Comparison of ENCODE assay signal across 9 cellular contexts in the genomic region with DNA sequence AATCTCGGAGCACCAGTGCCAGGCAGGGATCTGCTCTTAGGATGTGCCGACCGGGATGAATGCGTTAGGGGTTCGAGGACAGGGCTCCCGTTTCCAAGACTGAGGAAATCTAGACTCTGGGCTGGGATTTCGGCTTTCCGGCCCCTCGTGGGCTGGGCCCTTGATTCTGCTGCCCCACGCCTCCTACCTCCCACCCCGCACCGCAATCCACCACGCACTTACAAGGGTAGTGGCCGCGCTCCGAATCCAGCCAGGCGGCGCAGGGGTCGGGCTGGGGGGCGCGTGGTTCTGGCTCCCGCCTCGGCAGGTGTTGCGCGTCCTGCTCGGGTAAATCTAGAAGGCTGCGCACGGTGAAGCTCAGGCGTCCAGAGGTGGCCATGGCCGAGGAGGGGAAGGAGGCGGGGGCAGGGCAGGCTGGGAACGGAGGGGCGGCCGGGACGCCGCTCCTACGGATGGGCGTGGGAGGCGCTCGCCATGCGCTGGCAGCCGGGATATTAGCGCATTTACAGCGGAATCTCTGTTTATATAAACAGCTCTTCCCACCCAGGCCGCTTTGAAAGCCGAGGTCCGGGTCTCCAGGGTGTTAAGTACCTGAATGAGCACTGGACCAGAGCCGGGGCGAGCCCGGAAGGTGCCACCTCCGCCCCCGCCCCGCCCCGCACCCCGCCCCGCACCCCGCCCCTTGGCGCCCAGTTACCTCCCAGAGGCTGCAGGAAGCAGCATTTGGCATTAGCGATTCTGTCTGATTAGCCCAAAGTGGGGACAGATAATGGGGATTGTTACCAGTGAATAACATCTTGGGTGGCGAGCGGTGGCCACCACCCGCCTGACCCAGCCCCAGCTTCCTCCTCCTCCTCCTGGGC.
DNase-seq lines count a peak whose midpoint lies in the region; ATAC-seq, FAIRE-seq and TF ChIP-seq lines count a peak whose summit lies in the region.
"Had no signal": no experiment of that assay in that cellular context is flagged by ENCODE, and none has a peak within 500 bp of the region (broad histone marks: within the 10 kb centered on the region; RNA-seq: fewer than 3 reads in every experiment).

A gene (minus strand): TSS at position 604 of the 863 bp plus-strand sequence. CDS start 225 bp downstream, at position 379.

- ATAC-seq in HG02970 (IDR thresholded peaks at IDR 0.05; ENCODE audit: low FRiP score, unreplicated experiment) = no peak
- ATAC-seq: effector memory CD8-positive, alpha-beta T cell had no signal

- H3K4me1 ChIP-seq in subcutaneous abdominal adipose tissue (ENCODE audit: control insufficient read depth in 5 of 5, insufficient read depth in 5 of 5, low read length in 5 of 5) = peaks cover 0 to 22% (median 18%) of the 10 kb centered on the region in 5 donors

- H3K36me3 ChIP-seq in subcutaneous abdominal adipose tissue (ENCODE audit: control insufficient read depth in 5 of 5, insufficient read depth in 5 of 5, low read length in 5 of 5) = no peaks in the 10 kb centered on the region

- DNase-seq in NCI-H2227 (lab: John Stamatoyannopoulos, UW; ENCODE audit: unreplicated experiment) (peak; percentile 25), NCI-H2227 treated with DMSO at 0.1 percent for 48 hours (lab: John Stamatoyannopoulos, UW) (no peak), SW 1271 (lab: John Stamatoyannopoulos, UW) (peak; percentile 14 to 57), GF-D8 (lab: John Stamatoyannopoulos, UW) (no peak), D721Med (ENCODE audit: insufficient read length, low spot score) (no peak)
- DNase-seq: effector memory CD8-positive, alpha-beta T cell had no signal

- peaks cover 2% of the 10 kb centered on the region for H3K9me3 ChIP-seq in iPS-18c (ENCODE audit: control insufficient read depth, insufficient read depth, low read length)
- no peaks in the 10 kb centered on the region for H3K9me3 ChIP-seq in subcutaneous abdominal adipose tissue (ENCODE audit: control insufficient read depth in 5 of 5, low read length in 5 of 5)

- no peak for FAIRE-seq in D721Med (lab: Jason Lieb, UNC)

- no peak within 1 kb of the TSS for H3K9ac ChIP-seq in subcutaneous abdominal adipose tissue (ENCODE audit: low read length in 5 of 5)

- H3K27me3 ChIP-seq in subcutaneous abdominal adipose tissue (ENCODE audit: control insufficient read depth in 5 of 5, insufficient read depth in 4 of 5, low read length in 5 of 5) = peaks cover 40 to 64% (median 62%) of the 10 kb centered on the region in 5 donors

- TF ChIP-seq CTCF in D721Med (IDR thresholded peaks at IDR 0.05; ENCODE audit: insufficient read depth, missing control alignments) = no peak

- H3K4me3 ChIP-seq in iPS-18c (ENCODE audit: insufficient read depth, low read depth, low read length) (peak within 1 kb of the TSS; percentile 44), subcutaneous abdominal adipose tissue (ENCODE audit: low read depth in 1 of 5, low read length in 5 of 5) (peak within 1 kb of the TSS in 4 of 5 donors; percentile 58 to 78 (median 67))

- no peak within 1 kb of the TSS for H3K27ac ChIP-seq in subcutaneous abdominal adipose tissue (ENCODE audit: low read depth, low read length)

Comparison
In these comparisons a context has a peak if more than half of its experiments do, and no peak if none do; other contexts are left out.
1. DNase-seq: peak in NCI-H2227 (single experiment) and SW 1271 (2 of 2); none in NCI-H2227 treated with DMSO at 0.1 percent for 48 hours (single experiment), GF-D8 (single experiment) and D721Med (single experiment).